Comparison of ENCODE assay signal across 9 cellular contexts in genomic region chr2:176106636-176107539, GRCh38. TPM values are rescaled to one million over a fixed set of nuclear protein-coding genes. Genes with fewer than 3 reads are reported as not detected.
DNase-seq lines count a peak whose midpoint lies in the region; ATAC-seq, FAIRE-seq and TF ChIP-seq lines count a peak whose summit lies in the region.
"Had no signal": no experiment of that assay in that cellular context is flagged by ENCODE, and none has a peak within 500 bp of the region (broad histone marks: within the 10 kb centered on the region; RNA-seq: fewer than 3 reads in every experiment).

TSS of gene HOXD11 (plus strand) at chr2:176107280. CDS start at chr2:176107356, 76 bp downstream.

- H3K27ac Mint-ChIP-seq in mesothelial cell of epicardium = peak within 1 kb of the TSS; percentile 29

- H3K4me1 Mint-ChIP-seq in mesothelial cell of epicardium = peaks cover 21% of the 10 kb centered on the region

- H3K9me3 Mint-ChIP-seq in mesothelial cell of epicardium = no peaks in the 10 kb centered on the region

- H3K27me3 Mint-ChIP-seq in mesothelial cell of epicardium (ENCODE audit: low read depth) = peaks cover 90% of the 10 kb centered on the region

- H3K4me3 ChIP-seq in GM12875 (ENCODE audit: low read depth, low read length) = peak within 1 kb of the TSS; percentile 26

- no peak for ATAC-seq in GM18519 (IDR thresholded peaks at IDR 0.05; ENCODE audit: low FRiP score, unreplicated experiment)

- FAIRE-seq in GM12891 (lab: Jason Lieb, UNC) = no peak

- TF ChIP-seq POLR2A in GM12891 (IDR thresholded peaks at IDR 0.05; ENCODE audit: low read depth, low read length) = no peak

- no peaks in the 10 kb centered on the region for H3K36me3 Mint-ChIP-seq in mesothelial cell of epicardium

- TF ChIP-seq CTCF in GM12875 (IDR thresholded peaks at IDR 0.05; ENCODE audit: borderline replicate concordance, insufficient read depth, low read depth, low read length) (no peak), mesothelial cell of epicardium (IDR thresholded peaks at IDR 0.05; ENCODE audit: unreplicated experiment) (no peak)

- DNase-seq in NCI-H2029 (lab: John Stamatoyannopoulos, UW) (peak; percentile 75), amniotic epithelial cell (ENCODE audit: low read depth) (peak; percentile 25), mesothelial cell of epicardium (ENCODE audit: low spot score in 2 of 2, unreplicated experiment in 2 of 2) (peak in 1 of 2 experiments; percentile 48), RKO (ENCODE audit: low spot score) (no peak), GM12891 (ENCODE audit: insufficient read length, low spot score) (no peak)
- no peak for DNase-seq in activated CD4-positive, alpha-beta T cell treated with anti-CD3 and anti-CD28 coated beads for 1 hour

- H3K4me3 Mint-ChIP-seq in mesothelial cell of epicardium = peak within 1 kb of the TSS; percentile 63

TF ChIP-seq in GM12891, 5 proteins besides CTCF, POLR2A, EP300 and RAD21:
- TF ChIP-seq POU2F2 (IDR thresholded peaks at IDR 0.05; ENCODE audit: low read depth, low read length) = no peak
- no peak for TF ChIP-seq POLR2AphosphoS5 (IDR thresholded peaks at IDR 0.05; ENCODE audit: low read depth, low read length)
- no peak for TF ChIP-seq SPI1 (IDR thresholded peaks at IDR 0.05; ENCODE audit: low read depth, low read length)
- no peak for TF ChIP-seq TAF1 (IDR thresholded peaks at IDR 0.05; ENCODE audit: low read depth, low read length)
- no peak for TF ChIP-seq PAX5 (IDR thresholded peaks at IDR 0.05; ENCODE audit: insufficient read depth, low read length, severe bottlenecking)

RNA-seq across cellular contexts. Expression of gene HOXD11, which starts in this region (rescaled TPM):
- 1.9 to 3.0 TPM (median 2.2 TPM) in 3 replicates for total RNA-seq in mesothelial cell of epicardium
- polyA plus RNA-seq in GM12891 (2012; ENCODE audit: low read depth, missing spikeins) = 0.09 TPM
- total RNA-seq: liver had no signal
- polyA plus RNA-seq: liver had no signal

Comparison
In these comparisons a context has a peak if more than half of its experiments do, and no peak if none do; other contexts are left out.
1. DNase-seq: peak in NCI-H2029 (single experiment) and amniotic epithelial cell (single experiment); none in RKO (single experiment), GM12891 (single experiment) and activated CD4-positive, alpha-beta T cell treated with anti-CD3 and anti-CD28 coated beads for 1 hour (single experiment).